9 cellular contexts compared by ENCODE assay signal in genomic region chr2:172086349-172087190, GRCh38. TPM values are rescaled to one million over a fixed set of nuclear protein-coding genes. Genes with fewer than 3 reads are reported as not detected.
A peak's percentile ranks its signal among the peaks of the same experiment; 100 is the strongest.
DNase-seq lines count a peak whose midpoint lies in the region; ATAC-seq, FAIRE-seq and TF ChIP-seq lines count a peak whose summit lies in the region.
"Had no signal": no experiment of that assay in that cellular context is flagged by ENCODE, and none has a peak within 500 bp of the region (broad histone marks: within the 10 kb centered on the region; RNA-seq: fewer than 3 reads in every experiment).

No MANE protein-coding gene starts in this region.

- H3K4me1 Mint-ChIP-seq in central memory CD8-positive, alpha-beta T cell, result peaks cover 39% of the 10 kb centered on the region
- H3K4me1 Mint-ChIP-seq in naive thymus-derived CD8-positive, alpha-beta T cell, result peaks cover 21 to 60% (median 49%) of the 10 kb centered on the region in 4 donors

- ATAC-seq in RWPE2 (ENCODE audit: low read depth), result no peak
- peak; percentile 38 for ATAC-seq in central memory CD8-positive, alpha-beta T cell (replicated peaks; ENCODE audit: extremely low read depth, poor library complexity, severe bottlenecking)
- peak; percentile 65 to 73 for ATAC-seq in naive thymus-derived CD8-positive, alpha-beta T cell
- ATAC-seq in HG03175 (IDR thresholded peaks at IDR 0.05; ENCODE audit: unreplicated experiment), result no peak

- peaks cover 98% of the 10 kb centered on the region for H3K27me3 Mint-ChIP-seq in central memory CD8-positive, alpha-beta T cell
- H3K27me3 Mint-ChIP-seq in naive thymus-derived CD8-positive, alpha-beta T cell, result peaks cover 52 to 99% (median 74%) of the 10 kb centered on the region in 5 donors

- no peaks in the 10 kb centered on the region for H3K9me3 ChIP-seq in RWPE2 (ENCODE audit: severe bottlenecking)

- no peak overlapping the region for H3K27ac ChIP-seq in RWPE2 (ENCODE audit: poor library complexity, severe bottlenecking)

- POLR2A ChIA-PET in naive thymus-derived CD8-positive, alpha-beta T cell (lab: Charles Lee), result interaction anchor here (1.1 to 2.7 kb wide), 3 partner anchors 9 to 15 kb away, joined by 3 to 11 read pairs (median 5); no protein-coding TSS in a partner anchor

- H3K4me3 ChIP-seq in RWPE2 (ENCODE audit: severe bottlenecking), result peak overlapping the region; percentile 55

- peaks cover 29% of the 10 kb centered on the region for H3K27me3 ChIP-seq in RWPE2 (ENCODE audit: insufficient read depth, poor library complexity, severe bottlenecking)

- H3K36me3 ChIP-seq in RWPE2 (ENCODE audit: low read depth), result no peaks in the 10 kb centered on the region

- peaks cover 50% of the 10 kb centered on the region for H3K36me3 Mint-ChIP-seq in central memory CD8-positive, alpha-beta T cell (ENCODE audit: insufficient read depth)
- peaks cover 0 to 10% (median 10%) of the 10 kb centered on the region in 3 donors for H3K36me3 Mint-ChIP-seq in naive thymus-derived CD8-positive, alpha-beta T cell

- DNase-seq in 8988T, result peak; percentile 8
- DNase-seq in GM12891 (ENCODE audit: insufficient read length, low spot score), result no peak
- peak; percentile 54 for DNase-seq in RWPE2 (ENCODE audit: low spot score)
- DNase-seq in central memory CD8-positive, alpha-beta T cell (ENCODE audit: low spot score in 2 of 2), result peak in 1 of 2 donors; percentile 23
- peak in 9 of 10 donors; percentile 40 to 77 (median 56) for DNase-seq in naive thymus-derived CD8-positive, alpha-beta T cell
- no peak for DNase-seq in amniotic stem cell (lab: John Stamatoyannopoulos, UW)
- no peak for DNase-seq in SK-N-DZ (ENCODE audit: low spot score)

- peak overlapping the region; percentile 73 for H3K27ac Mint-ChIP-seq in central memory CD8-positive, alpha-beta T cell (ENCODE audit: low read depth)
- peak overlapping the region in 4 of 10 donors; percentile 53 to 93 (median 80) for H3K27ac Mint-ChIP-seq in naive thymus-derived CD8-positive, alpha-beta T cell

- no peak for TF ChIP-seq POLR2A in GM12891 (IDR thresholded peaks at IDR 0.05; ENCODE audit: low read depth, low read length)

- TF ChIP-seq CTCF in RWPE2 (IDR thresholded peaks at IDR 0.05; ENCODE audit: poor library complexity, severe bottlenecking), result peak; percentile 12

- peaks cover 4% of the 10 kb centered on the region for H3K4me1 ChIP-seq in RWPE2 (ENCODE audit: insufficient read depth, poor library complexity, severe bottlenecking)

- peak overlapping the region; percentile 73 for H3K4me3 Mint-ChIP-seq in central memory CD8-positive, alpha-beta T cell
- peak overlapping the region; percentile 42 to 84 (median 61) for H3K4me3 Mint-ChIP-seq in naive thymus-derived CD8-positive, alpha-beta T cell

- peak; percentile 26 for FAIRE-seq in GM12891 (lab: Jason Lieb, UNC)

- H3K9me3 Mint-ChIP-seq in central memory CD8-positive, alpha-beta T cell, result no peaks in the 10 kb centered on the region
- peaks cover 0 to 27% (median 5%) of the 10 kb centered on the region in 9 donors for H3K9me3 Mint-ChIP-seq in naive thymus-derived CD8-positive, alpha-beta T cell

TF ChIP-seq in GM12891, 5 proteins besides CTCF, POLR2A, EP300 and RAD21:
- TF ChIP-seq POU2F2 (IDR thresholded peaks at IDR 0.05; ENCODE audit: low read depth, low read length), result no peak
- no peak for TF ChIP-seq PAX5 (IDR thresholded peaks at IDR 0.05; ENCODE audit: insufficient read depth, low read length, severe bottlenecking)
- TF ChIP-seq SPI1 (IDR thresholded peaks at IDR 0.05; ENCODE audit: low read depth, low read length), result no peak
- TF ChIP-seq TAF1 (IDR thresholded peaks at IDR 0.05; ENCODE audit: low read depth, low read length), result no peak
- TF ChIP-seq POLR2AphosphoS5 (IDR thresholded peaks at IDR 0.05; ENCODE audit: low read depth, low read length), result no peak
TF ChIP-seq in GM12891: peak in this region for 0.

RNA-seq across cellular contexts. Expression of gene DLX1, which starts 1.3 kb away (rescaled TPM):
- 0.18 TPM for polyA plus RNA-seq in GM12891 (2012; ENCODE audit: low read depth, missing spikeins)
- not detected for total RNA-seq in naive thymus-derived CD8-positive, alpha-beta T cell
- polyA plus RNA-seq in naive thymus-derived CD8-positive, alpha-beta T cell, result not detected
- 0.41 and 1.5 TPM in 2 replicates for polyA plus RNA-seq in SK-N-DZ (2014; cell fraction: cytosol; rRNA removed)
- polyA plus RNA-seq in SK-N-DZ (2014; cell fraction: nucleus; rRNA removed), result 0.69 and 0.91 TPM in 2 replicates

RNA-seq across cellular contexts. Expression of gene DLX2, which starts 16.1 kb away (rescaled TPM):
- polyA plus RNA-seq in GM12891 (2012; ENCODE audit: low read depth, missing spikeins), result 0.17 TPM
- not detected for total RNA-seq in naive thymus-derived CD8-positive, alpha-beta T cell
- not detected for polyA plus RNA-seq in naive thymus-derived CD8-positive, alpha-beta T cell
- polyA plus RNA-seq in SK-N-DZ (2014; cell fraction: cytosol; rRNA removed), result 0.36 TPM in 1 of 2 replicates, not detected in the other
- 0.65 TPM in 1 of 2 replicates, not detected in the other for polyA plus RNA-seq in SK-N-DZ (2014; cell fraction: nucleus; rRNA removed)
- total RNA-seq: aorta had no signal

Comparison
In these comparisons a context has a peak if more than half of its experiments do, and no peak if none do; other contexts are left out.
1. DNase-seq: peak in 8988T (single experiment), RWPE2 (single experiment) and naive thymus-derived CD8-positive, alpha-beta T cell (9 of 10); none in GM12891 (single experiment), amniotic stem cell (single experiment) and SK-N-DZ (single experiment).
2. ATAC-seq: peak in central memory CD8-positive, alpha-beta T cell (single experiment) and naive thymus-derived CD8-positive, alpha-beta T cell (2 of 2); none in RWPE2 (single experiment) and HG03175 (single experiment).